In genomic region chr18:35497006-35497333, GRCh38 we compare ENCODE assay signal across 8 cellular contexts. TPM values are rescaled to one million over a fixed set of nuclear protein-coding genes. Genes with fewer than 3 reads are reported as not detected.
A peak's percentile ranks its signal among the peaks of the same experiment; 100 is the strongest.
DNase-seq lines count a peak whose midpoint lies in the region; ATAC-seq and TF ChIP-seq lines count a peak whose summit lies in the region.

No MANE protein-coding gene starts in this region.

- peak overlapping the region; percentile 89 for H3K27ac ChIP-seq in SJCRH30
- H3K27ac ChIP-seq in neural cell (ENCODE audit: low read length), result peak overlapping the region; percentile 96

- H4K20me1 ChIP-seq in neural cell (ENCODE audit: insufficient read depth), result no peaks in the 10 kb centered on the region

- peak overlapping the region; percentile 87 for H3K4me2 ChIP-seq in neural cell (ENCODE audit: low read length)

- peaks cover 2% of the 10 kb centered on the region for H3K36me3 Mint-ChIP-seq in activated T-cell treated with anti-CD3 and anti-CD28 coated beads, Interleukin-2, amount 50 U/mL, for 4 hours (ENCODE audit: insufficient read depth)

- peaks cover 2% of the 10 kb centered on the region for H3K27me3 Mint-ChIP-seq in activated T-cell treated with anti-CD3 and anti-CD28 coated beads, Interleukin-2, amount 50 U/mL, for 4 hours (ENCODE audit: low read depth)

- TF ChIP-seq CTCF in neural cell (IDR thresholded peaks at IDR 0.05; ENCODE audit: poor library complexity, severe bottlenecking), result no peak

- TF ChIP-seq RAD21 in neural cell (conservative IDR thresholded peaks at IDR 0.05), result no peak

- H3K9me3 ChIP-seq in SJCRH30 (replicated peaks) (no peaks in the 10 kb centered on the region), neural cell (ENCODE audit: low read length) (no peaks in the 10 kb centered on the region)

- H3K9me2 ChIP-seq in neural cell (ENCODE audit: insufficient read depth, low read length), result no peaks in the 10 kb centered on the region

- peaks cover 12% of the 10 kb centered on the region for H3K79me2 ChIP-seq in neural cell (replicated peaks; ENCODE audit: insufficient read depth, low read length)

- H3K4me3 ChIP-seq in SJCRH30 (peak overlapping the region; percentile 95), neural cell (ENCODE audit: low read length) (peak overlapping the region; percentile 78)

- no peak for DNase-seq in activated T-cell treated with anti-CD3 and anti-CD28 coated beads, Interleukin-2, amount 50 U/mL, for 4 hours
- no peak for DNase-seq in activated T-cell treated with anti-CD3 and anti-CD28 coated beads, Interleukin-2, amount 50 U/mL, for 48 hours
- no peak for DNase-seq in SJCRH30
- no peak for DNase-seq in NCI-H2196 (lab: John Stamatoyannopoulos, UW; ENCODE audit: unreplicated experiment)
- DNase-seq in stimulated activated CD4-positive, alpha-beta T cell treated with anti-CD3 and anti-CD28 coated beads, Interleukin-1b, Interleukin-23, amount 100 ng/mL, for 48 hours, result no peak

- H3K9ac ChIP-seq in neural cell (ENCODE audit: low read length), result peak overlapping the region; percentile 90

- H3K9me3 Mint-ChIP-seq in activated T-cell treated with anti-CD3 and anti-CD28 coated beads, Interleukin-2, amount 50 U/mL, for 4 hours, result no peaks in the 10 kb centered on the region

- peaks cover 32% of the 10 kb centered on the region for H3K4me1 Mint-ChIP-seq in activated T-cell treated with anti-CD3 and anti-CD28 coated beads, Interleukin-2, amount 50 U/mL, for 4 hours (ENCODE audit: low read depth)

- TF ChIP-seq EP300 in neural cell (conservative IDR thresholded peaks at IDR 0.05; ENCODE audit: poor library complexity, severe bottlenecking), result no peak

- H3F3A ChIP-seq in neural cell (ENCODE audit: insufficient read depth, low read length, poor library complexity, severe bottlenecking), result peaks cover 5% of the 10 kb centered on the region

- peak overlapping the region; percentile 93 for H3K4me3 Mint-ChIP-seq in activated T-cell treated with anti-CD3 and anti-CD28 coated beads, Interleukin-2, amount 50 U/mL, for 4 hours

- peak overlapping the region; percentile 89 for H2AFZ ChIP-seq in neural cell (ENCODE audit: low read depth, low read length)

- H3K36me3 ChIP-seq in SJCRH30 (no peaks in the 10 kb centered on the region), neural cell (ENCODE audit: insufficient read depth, low read length) (no peaks in the 10 kb centered on the region)

- H3K27me3 ChIP-seq in SJCRH30, result no peaks in the 10 kb centered on the region
- no peaks in the 10 kb centered on the region for H3K27me3 ChIP-seq in neural cell (ENCODE audit: insufficient read depth, low read depth, low read length)

- peak; percentile 9 to 29 for ATAC-seq in activated T-cell treated with anti-CD3 and anti-CD28 coated beads, Interleukin-2, amount 50 U/mL, for 4 hours
- ATAC-seq in HG02981 (IDR thresholded peaks at IDR 0.05; ENCODE audit: unreplicated experiment) (peak; percentile 5), esophagus mucosa (peak; percentile 62)

- H3K4me1 ChIP-seq in SJCRH30, result no peaks in the 10 kb centered on the region

TF ChIP-seq in neural cell, 6 proteins besides CTCF, POLR2A, EP300 and RAD21:
- no peak for TF ChIP-seq EZH2 (IDR thresholded peaks at IDR 0.05; ENCODE audit: borderline replicate concordance, insufficient read depth, low read length, poor library complexity, severe bottlenecking)
- TF ChIP-seq REST (IDR thresholded peaks at IDR 0.05; ENCODE audit: borderline replicate concordance), result peak; percentile 7

RNA-seq across cellular contexts. Expression of gene INO80C, which starts 0.8 kb away (rescaled TPM):
- total RNA-seq in activated T-cell treated with anti-CD3 and anti-CD28 coated beads, Interleukin-2, amount 50 U/mL, for 4 hours, result 10 to 100 TPM; 39.0 to 51.7 (median 41.8) TPM
- 6.0 and 7.3 TPM in 2 replicates for total RNA-seq in SJCRH30 (2014; rRNA removed; shearing (Covaris generic))
- 63.3 TPM for total RNA-seq in esophagus mucosa
- polyA plus RNA-seq in neural cell, result 28.2 and 30.5 TPM in 2 replicates
- polyA minus RNA-seq in neural cell, result 16.8 and 18.6 TPM in 2 replicates

Comparison
In these comparisons a context has a peak if more than half of its experiments do, and no peak if none do; other contexts are left out.
1. ATAC-seq: peak in every context shown above with its lines; median percentile 62 in esophagus mucosa; 19 in activated T-cell treated with anti-CD3 and anti-CD28 coated beads, Interleukin-2, amount 50 U/mL, for 4 hours; 5 in HG02981.